Comparison of ENCODE assay signal across 8 cellular contexts in the genomic region with DNA sequence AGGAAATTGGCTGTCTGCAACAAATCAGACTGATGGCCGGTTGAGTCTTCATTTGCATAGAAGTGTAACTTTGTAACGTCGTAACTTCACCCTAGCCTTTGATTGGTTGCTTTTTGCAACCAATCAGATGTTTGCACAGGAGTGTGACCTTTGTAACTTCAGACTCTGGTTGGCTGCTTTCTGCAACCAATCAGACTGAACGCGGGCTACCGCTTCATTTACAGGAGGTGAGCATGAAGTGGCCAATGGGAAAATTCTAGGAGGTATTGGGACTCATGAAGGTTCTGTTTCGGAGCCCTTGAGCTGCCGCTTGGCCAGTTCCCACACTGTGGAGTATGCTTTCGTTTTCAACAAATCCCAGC. TPM values are rescaled to one million over a fixed set of nuclear protein-coding genes. Genes with fewer than 3 reads are reported as not detected.
DNase-seq lines count a peak whose midpoint lies in the region; ATAC-seq lines count a peak whose summit lies in the region.

No MANE protein-coding gene starts in this region.

- H3K36me3 ChIP-seq in mucosa of stomach (ENCODE audit: control insufficient read depth, insufficient read depth, low read length), result no peaks in the 10 kb centered on the region

- DNase-seq in AML-193 (lab: John Stamatoyannopoulos, UW) (peak; percentile 61 to 75), NCI-H2196 treated with DMSO at 0.1 percent for 48 hours (lab: John Stamatoyannopoulos, UW; ENCODE audit: unreplicated experiment) (peak; percentile 77), superior temporal gyrus (ENCODE audit: extremely low spot score) (peak; percentile 90)
- peak; percentile 57 for DNase-seq in activated CD4-positive, CD25-positive, alpha-beta regulatory T cell treated with anti-CD3 and anti-CD28 coated beads, Interleukin-2, amount 50 U/mL, for 72 hours

- H3K4me3 ChIP-seq in mucosa of stomach (ENCODE audit: low read length), result peak overlapping the region; percentile 98

- H3K27me3 ChIP-seq in mucosa of stomach (ENCODE audit: control insufficient read depth, insufficient read depth, low read length), result no peaks in the 10 kb centered on the region

- peak overlapping the region; percentile 76 for H3K9ac ChIP-seq in mucosa of stomach (ENCODE audit: low read length)

- H3K9me3 ChIP-seq in mucosa of stomach (ENCODE audit: control insufficient read depth, low read length), result peaks cover 13% of the 10 kb centered on the region

- peaks cover 6% of the 10 kb centered on the region for H3K4me1 ChIP-seq in mucosa of stomach (ENCODE audit: control insufficient read depth, insufficient read depth, low read length)

- ATAC-seq in GM18858 (IDR thresholded peaks at IDR 0.05; ENCODE audit: unreplicated experiment) (peak; percentile 29), HG03066 (IDR thresholded peaks at IDR 0.05; ENCODE audit: low read depth, unreplicated experiment) (peak; percentile 35), esophagus mucosa (peak; percentile 71)

RNA-seq across cellular contexts. Expression of gene ZNF559, which starts 0.4 kb away (rescaled TPM):
- 2.9 TPM for total RNA-seq in esophagus mucosa

RNA-seq across cellular contexts. Expression of gene ZNF699, which starts 13.9 kb away (rescaled TPM):
- 3.5 TPM for total RNA-seq in esophagus mucosa

RNA-seq across cellular contexts. Expression of gene ZNF177, which starts 39.3 kb away (rescaled TPM):
- 0.20 TPM for total RNA-seq in esophagus mucosa

Comparison
In these comparisons a context has a peak if more than half of its experiments do, and no peak if none do; other contexts are left out.
1. Peak in every context shown above with its lines: DNase-seq, ATAC-seq and H3K4me3 ChIP-seq.